2 cellular contexts compared by ENCODE assay signal in genomic region chr1:247905899-247906503, GRCh38.
TF ChIP-seq lines count a peak whose summit lies in the region.

No MANE protein-coding gene starts in this region.

TF ChIP-seq in SK-N-SH treated with all-trans-retinoic acid at 6 μM for 48 hours, 23 proteins besides CTCF, POLR2A, EP300 and RAD21:
- TF ChIP-seq TCF4 (CRISPR knock-in tag; IDR thresholded peaks at IDR 0.05; ENCODE audit: borderline replicate concordance) = no peak
- TF ChIP-seq ESRRG (CRISPR knock-in tag; IDR thresholded peaks at IDR 0.05) = no peak
- TF ChIP-seq, protein P1, sequence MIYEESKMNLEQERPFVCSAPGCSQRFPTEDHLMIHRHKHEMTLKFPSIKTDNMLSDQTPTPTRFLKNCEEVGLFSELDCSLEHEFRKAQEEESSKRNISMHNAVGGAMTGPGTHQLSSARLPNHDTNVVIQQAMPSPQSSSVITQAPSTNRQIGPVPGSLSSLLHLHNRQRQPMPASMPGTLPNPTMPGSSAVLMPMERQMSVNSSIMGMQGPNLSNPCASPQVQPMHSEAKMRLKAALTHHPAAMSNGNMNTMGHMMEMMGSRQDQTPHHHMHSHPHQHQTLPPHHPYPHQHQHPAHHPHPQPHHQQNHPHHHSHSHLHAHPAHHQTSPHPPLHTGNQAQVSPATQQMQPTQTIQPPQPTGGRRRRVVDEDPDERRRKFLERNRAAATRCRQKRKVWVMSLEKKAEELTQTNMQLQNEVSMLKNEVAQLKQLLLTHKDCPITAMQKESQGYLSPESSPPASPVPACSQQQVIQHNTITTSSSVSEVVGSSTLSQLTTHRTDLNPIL (CRISPR knock-in tag; IDR thresholded peaks at IDR 0.05; ENCODE audit: low read depth) = no peak
- no peak for TF ChIP-seq ARNTL (CRISPR knock-in tag; IDR thresholded peaks at IDR 0.05; ENCODE audit: borderline replicate concordance, low read depth)
- no peak for TF ChIP-seq ZNF70 (CRISPR knock-in tag; IDR thresholded peaks at IDR 0.05)
- TF ChIP-seq ZFP3 (CRISPR knock-in tag; IDR thresholded peaks at IDR 0.05) = no peak
- no peak for TF ChIP-seq PATZ1 (CRISPR knock-in tag; IDR thresholded peaks at IDR 0.05; ENCODE audit: borderline replicate concordance)
- TF ChIP-seq PPARA (CRISPR knock-in tag; IDR thresholded peaks at IDR 0.05; ENCODE audit: borderline replicate concordance) = no peak
- TF ChIP-seq CSDC2 (CRISPR knock-in tag; IDR thresholded peaks at IDR 0.05) = no peak
- TF ChIP-seq TOX (CRISPR knock-in tag; IDR thresholded peaks at IDR 0.05; ENCODE audit: borderline replicate concordance) = no peak
- no peak for TF ChIP-seq OSR1 (CRISPR knock-in tag; IDR thresholded peaks at IDR 0.05)
- no peak for TF ChIP-seq ZNF565 (CRISPR knock-in tag; conservative IDR thresholded peaks at IDR 0.05; ENCODE audit: low read depth)
- no peak for TF ChIP-seq ZNF8 (CRISPR knock-in tag; IDR thresholded peaks at IDR 0.05)
- no peak for TF ChIP-seq CSRNP3 (CRISPR knock-in tag; IDR thresholded peaks at IDR 0.05)
- TF ChIP-seq, protein P2, sequence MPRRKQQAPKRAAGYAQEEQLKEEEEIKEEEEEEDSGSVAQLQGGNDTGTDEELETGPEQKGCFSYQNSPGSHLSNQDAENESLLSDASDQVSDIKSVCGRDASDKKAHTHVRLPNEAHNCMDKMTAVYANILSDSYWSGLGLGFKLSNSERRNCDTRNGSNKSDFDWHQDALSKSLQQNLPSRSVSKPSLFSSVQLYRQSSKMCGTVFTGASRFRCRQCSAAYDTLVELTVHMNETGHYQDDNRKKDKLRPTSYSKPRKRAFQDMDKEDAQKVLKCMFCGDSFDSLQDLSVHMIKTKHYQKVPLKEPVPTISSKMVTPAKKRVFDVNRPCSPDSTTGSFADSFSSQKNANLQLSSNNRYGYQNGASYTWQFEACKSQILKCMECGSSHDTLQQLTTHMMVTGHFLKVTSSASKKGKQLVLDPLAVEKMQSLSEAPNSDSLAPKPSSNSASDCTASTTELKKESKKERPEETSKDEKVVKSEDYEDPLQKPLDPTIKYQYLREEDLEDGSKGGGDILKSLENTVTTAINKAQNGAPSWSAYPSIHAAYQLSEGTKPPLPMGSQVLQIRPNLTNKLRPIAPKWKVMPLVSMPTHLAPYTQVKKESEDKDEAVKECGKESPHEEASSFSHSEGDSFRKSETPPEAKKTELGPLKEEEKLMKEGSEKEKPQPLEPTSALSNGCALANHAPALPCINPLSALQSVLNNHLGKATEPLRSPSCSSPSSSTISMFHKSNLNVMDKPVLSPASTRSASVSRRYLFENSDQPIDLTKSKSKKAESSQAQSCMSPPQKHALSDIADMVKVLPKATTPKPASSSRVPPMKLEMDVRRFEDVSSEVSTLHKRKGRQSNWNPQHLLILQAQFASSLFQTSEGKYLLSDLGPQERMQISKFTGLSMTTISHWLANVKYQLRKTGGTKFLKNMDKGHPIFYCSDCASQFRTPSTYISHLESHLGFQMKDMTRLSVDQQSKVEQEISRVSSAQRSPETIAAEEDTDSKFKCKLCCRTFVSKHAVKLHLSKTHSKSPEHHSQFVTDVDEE (CRISPR knock-in tag; IDR thresholded peaks at IDR 0.05) = no peak
- TF ChIP-seq GLIS3 (CRISPR knock-in tag; IDR thresholded peaks at IDR 0.05) = no peak
- no peak for TF ChIP-seq SNAI2 (CRISPR knock-in tag; IDR thresholded peaks at IDR 0.05)
- TF ChIP-seq, protein P3, sequence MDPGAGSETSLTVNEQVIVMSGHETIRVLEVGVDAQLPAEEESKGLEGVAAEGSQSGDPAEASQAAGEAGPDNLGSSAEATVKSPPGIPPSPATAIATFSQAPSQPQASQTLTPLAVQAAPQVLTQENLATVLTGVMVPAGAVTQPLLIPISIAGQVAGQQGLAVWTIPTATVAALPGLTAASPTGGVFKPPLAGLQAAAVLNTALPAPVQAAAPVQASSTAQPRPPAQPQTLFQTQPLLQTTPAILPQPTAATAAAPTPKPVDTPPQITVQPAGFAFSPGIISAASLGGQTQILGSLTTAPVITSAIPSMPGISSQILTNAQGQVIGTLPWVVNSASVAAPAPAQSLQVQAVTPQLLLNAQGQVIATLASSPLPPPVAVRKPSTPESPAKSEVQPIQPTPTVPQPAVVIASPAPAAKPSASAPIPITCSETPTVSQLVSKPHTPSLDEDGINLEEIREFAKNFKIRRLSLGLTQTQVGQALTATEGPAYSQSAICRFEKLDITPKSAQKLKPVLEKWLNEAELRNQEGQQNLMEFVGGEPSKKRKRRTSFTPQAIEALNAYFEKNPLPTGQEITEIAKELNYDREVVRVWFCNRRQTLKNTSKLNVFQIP (CRISPR knock-in tag; IDR thresholded peaks at IDR 0.05; ENCODE audit: borderline replicate concordance, low read depth) = no peak
TF ChIP-seq in SK-N-SH treated with all-trans-retinoic acid at 6 μM for 48 hours: peak in this region for 0.

TF ChIP-seq in K562, 482 proteins besides CTCF, POLR2A, EP300 and RAD21:
- TF ChIP-seq ZNF668 (CRISPR knock-in tag; IDR thresholded peaks at IDR 0.05) (0 out of 2 replicates have a peak, but pooled peaks have one; percentile 17), KDM5B (IDR thresholded peaks at IDR 0.05; ENCODE audit: insufficient replicate concordance, low read depth, low read length) (no peak), HSF4 (CRISPR knock-in tag; IDR thresholded peaks at IDR 0.05; ENCODE audit: borderline replicate concordance) (0 out of 2 replicates have a peak, but pooled peaks have one; percentile 32), YY1 (IDR thresholded peaks at IDR 0.05; ENCODE audit: borderline replicate concordance in 1 of 3, control insufficient read depth in 1 of 3, extremely low read depth in 1 of 3, insufficient read depth in 3 of 3, insufficient read length in 1 of 3, insufficient replicate concordance in 2 of 3, low read depth in 1 of 3, low read length in 2 of 3) (no peak), SMARCE1 (IDR thresholded peaks at IDR 0.05) (no peak), ZNF644 (tag; IDR thresholded peaks at IDR 0.05; ENCODE audit: low read depth) (0 out of 2 replicates have a peak, but pooled peaks have one; percentile 39), CXXC5 (CRISPR knock-in tag; IDR thresholded peaks at IDR 0.05) (peak; percentile 39; the same call in 1 of the 2 replicates), E4F1 (CRISPR knock-in tag; IDR thresholded peaks at IDR 0.05; ENCODE audit: borderline replicate concordance) (no peak), MXI1 (IDR thresholded peaks at IDR 0.05; ENCODE audit: low read depth, low read length) (no peak), PATZ1 (CRISPR knock-in tag; IDR thresholded peaks at IDR 0.05; ENCODE audit: borderline replicate concordance) (0 out of 2 replicates have a peak, but pooled peaks have one; percentile 31), USF1 (CRISPR knock-in tag; IDR thresholded peaks at IDR 0.05) (no peak), TSC22D4 (tag; IDR thresholded peaks at IDR 0.05) (no peak), MGA (IDR thresholded peaks at IDR 0.05) (peak; percentile 40; the same call in 1 of the 2 replicates)
